ENCODE assay signal across 13 cellular contexts in genomic region chr20:57310821-57311514, GRCh38. TPM values are rescaled to one million over a fixed set of nuclear protein-coding genes. Genes with fewer than 3 reads are reported as not detected.
DNase-seq lines count a peak whose midpoint lies in the region; ATAC-seq and TF ChIP-seq lines count a peak whose summit lies in the region.
"Had no signal": no experiment of that assay in that cellular context is flagged by ENCODE, and none has a peak within 500 bp of the region (broad histone marks: within the 10 kb centered on the region; RNA-seq: fewer than 3 reads in every experiment).

No MANE protein-coding gene starts in this region.

- no peaks in the 10 kb centered on the region for H3K4me1 Mint-ChIP-seq in effector memory CD8-positive, alpha-beta T cell (ENCODE audit: low read depth in 2 of 2)
- H3K4me1 Mint-ChIP-seq: CD14-positive monocyte had no signal

- H3K27ac ChIP-seq in coronary artery, result no peak overlapping the region
- H3K27ac ChIP-seq in osteoblast (ENCODE audit: low read depth, low read length), result no peak overlapping the region
- H3K27ac ChIP-seq: HL-60 had no signal

- no peaks in the 10 kb centered on the region for H4K20me1 ChIP-seq in osteoblast (ENCODE audit: insufficient read depth, low read length)

- no peak for ATAC-seq in effector memory CD8-positive, alpha-beta T cell (replicated peaks)
- ATAC-seq: CD8-positive, alpha-beta T cell had no signal

- TF ChIP-seq CTCF in LNCaP clone FGC (IDR thresholded peaks at IDR 0.05; ENCODE audit: control insufficient read depth, extremely low read depth, insufficient read depth), result peak; percentile 9; the same call in 1 of the 2 replicates
- no peak for TF ChIP-seq CTCF in coronary artery (IDR thresholded peaks at IDR 0.05)
- TF ChIP-seq CTCF in osteoblast (IDR thresholded peaks at IDR 0.05; ENCODE audit: extremely low read depth, low read depth, low read length), result no peak

- DNase-seq in LNCaP clone FGC (ENCODE audit: low read depth), result no peak
- DNase-seq in coronary artery (ENCODE audit: low spot score), result peak; percentile 45
- DNase-seq in osteoblast (ENCODE audit: insufficient read length, low spot score, missing footprints), result peak; percentile 74
- no peak for DNase-seq in SIG-M5 treated with dmso at 0.1 percent for 504 hours (lab: John Stamatoyannopoulos, UW; ENCODE audit: unreplicated experiment)
- no peak for DNase-seq in stimulated activated CD4-positive, alpha-beta T cell treated with anti-CD3 and anti-CD28 coated beads, Interleukin-12 subunit alpha, Interleukin-12 subunit beta, amount 100 ng/mL, for 4 hours
- no peak for DNase-seq in effector memory CD8-positive, alpha-beta T cell
- DNase-seq: CD8-positive, alpha-beta T cell; DMS53; GF-D8 had no signal

- no peaks in the 10 kb centered on the region for H3K27me3 ChIP-seq in osteoblast (ENCODE audit: insufficient read depth, low read length)

- H3K4me3 Mint-ChIP-seq in effector memory CD8-positive, alpha-beta T cell, result no peak overlapping the region
- H3K4me3 Mint-ChIP-seq: CD14-positive monocyte; CD8-positive, alpha-beta T cell; IgD-negative memory B cell had no signal

- no peaks in the 10 kb centered on the region for H3K79me2 ChIP-seq in osteoblast (ENCODE audit: insufficient read depth, low read length)

- no peaks in the 10 kb centered on the region for H3K9me3 Mint-ChIP-seq in effector memory CD8-positive, alpha-beta T cell
- H3K9me3 Mint-ChIP-seq: CD8-positive, alpha-beta T cell; IgD-negative memory B cell had no signal

- no peak overlapping the region for H2AFZ ChIP-seq in osteoblast (ENCODE audit: low read length)

- no peaks in the 10 kb centered on the region for H3K36me3 ChIP-seq in osteoblast (ENCODE audit: insufficient read depth, low read length)

- no peak overlapping the region for H3K27ac Mint-ChIP-seq in effector memory CD8-positive, alpha-beta T cell
- H3K27ac Mint-ChIP-seq: CD14-positive monocyte; CD8-positive, alpha-beta T cell; IgD-negative memory B cell had no signal

- no peak overlapping the region for H3K4me2 ChIP-seq in osteoblast (ENCODE audit: insufficient read depth, low read length)

- H3K9me3 ChIP-seq in osteoblast (ENCODE audit: low read depth, low read length), result no peaks in the 10 kb centered on the region

- H3K36me3 Mint-ChIP-seq in effector memory CD8-positive, alpha-beta T cell (ENCODE audit: insufficient read depth), result no peaks in the 10 kb centered on the region
- H3K36me3 Mint-ChIP-seq: CD14-positive monocyte; CD8-positive, alpha-beta T cell; IgD-negative memory B cell had no signal

- peaks cover 15 to 46% of the 10 kb centered on the region in 2 donors for H3K27me3 Mint-ChIP-seq in effector memory CD8-positive, alpha-beta T cell

- H3K4me1 ChIP-seq in osteoblast (ENCODE audit: insufficient read depth, low read length), result no peaks in the 10 kb centered on the region

- no peak overlapping the region for H3K4me3 ChIP-seq in LNCaP clone FGC (ENCODE audit: low read depth, low read length)
- no peak overlapping the region for H3K4me3 ChIP-seq in coronary artery
- no peak overlapping the region for H3K4me3 ChIP-seq in osteoblast (ENCODE audit: insufficient read depth, low read length)

RNA-seq across cellular contexts. Expression of gene SPO11, which starts 18.6 kb away (rescaled TPM):
- total RNA-seq in osteoblast, result not detected in 2 replicates
- total RNA-seq: A673; CD8-positive, alpha-beta T cell had no signal

RNA-seq across cellular contexts. Expression of gene RAE1, which starts 40.1 kb away (rescaled TPM):
- 22.7 and 24.6 TPM in 2 replicates for total RNA-seq in osteoblast

RNA-seq across cellular contexts. Expression of gene BMP7, which starts 44.5 kb away (rescaled TPM):
- total RNA-seq in osteoblast, result not detected in 2 replicates
- total RNA-seq: CD8-positive, alpha-beta T cell had no signal

Comparison
In these comparisons a context has a peak if more than half of its experiments do, and no peak if none do; other contexts are left out.
1. DNase-seq: peak in coronary artery (single experiment) and osteoblast (single experiment); none in LNCaP clone FGC (single experiment), SIG-M5 treated with dmso at 0.1 percent for 504 hours (single experiment), stimulated activated CD4-positive, alpha-beta T cell treated with anti-CD3 and anti-CD28 coated beads, Interleukin-12 subunit alpha, Interleukin-12 subunit beta, amount 100 ng/mL, for 4 hours (single experiment) and effector memory CD8-positive, alpha-beta T cell (0 of 3).